Comparison of ENCODE assay signal across 1 cellular context in the genomic region with DNA sequence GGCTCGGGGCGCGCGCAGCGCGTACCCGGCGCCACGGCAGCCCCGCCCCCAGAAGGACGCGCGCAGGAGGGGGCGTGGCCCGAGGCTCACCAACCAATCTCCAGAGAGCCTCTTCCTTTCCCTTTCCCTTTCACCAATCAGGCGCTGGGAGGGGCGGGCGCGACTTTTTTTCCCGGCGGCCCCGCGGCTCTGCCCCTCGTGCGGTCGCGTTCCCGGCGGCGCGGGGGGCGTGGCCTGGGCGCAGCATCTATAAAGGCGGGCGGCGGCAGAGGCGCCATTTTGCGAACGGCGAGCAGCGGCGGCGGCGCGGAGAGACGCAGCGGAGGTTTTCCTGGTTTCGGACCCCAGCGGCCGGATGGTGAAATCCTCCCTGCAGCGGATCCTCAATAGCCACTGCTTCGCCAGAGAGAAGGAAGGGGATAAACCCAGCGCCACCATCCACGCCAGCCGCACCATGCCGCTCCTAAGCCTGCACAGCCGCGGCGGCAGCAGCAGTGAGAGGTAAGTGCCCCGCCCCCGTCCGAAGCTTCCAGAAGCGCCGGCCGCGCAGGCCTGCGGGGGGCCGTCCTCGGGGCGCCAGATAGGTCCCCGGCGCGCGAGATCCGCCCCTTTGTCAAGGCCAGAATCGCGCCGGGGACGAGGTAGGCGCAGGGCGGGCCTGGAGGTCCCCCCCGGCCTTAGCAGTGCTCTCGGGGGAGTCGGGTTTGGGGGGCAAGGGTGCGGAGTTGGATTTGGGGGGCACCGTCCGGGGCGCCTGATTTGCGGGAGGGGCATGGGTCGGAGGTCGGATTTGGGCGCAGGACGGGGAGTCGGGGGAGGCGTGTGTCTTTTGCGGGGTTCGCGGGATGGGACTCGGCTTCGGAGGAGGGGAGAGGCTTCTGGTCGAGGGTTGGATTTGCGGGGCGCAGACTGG.
TF ChIP-seq lines count a peak whose summit lies in the region.

No MANE protein-coding gene starts in this region.

TF ChIP-seq in HEK293, 187 proteins besides CTCF, POLR2A, EP300 and RAD21 (continued from another document and continues in another):
- TF ChIP-seq, protein P1, sequence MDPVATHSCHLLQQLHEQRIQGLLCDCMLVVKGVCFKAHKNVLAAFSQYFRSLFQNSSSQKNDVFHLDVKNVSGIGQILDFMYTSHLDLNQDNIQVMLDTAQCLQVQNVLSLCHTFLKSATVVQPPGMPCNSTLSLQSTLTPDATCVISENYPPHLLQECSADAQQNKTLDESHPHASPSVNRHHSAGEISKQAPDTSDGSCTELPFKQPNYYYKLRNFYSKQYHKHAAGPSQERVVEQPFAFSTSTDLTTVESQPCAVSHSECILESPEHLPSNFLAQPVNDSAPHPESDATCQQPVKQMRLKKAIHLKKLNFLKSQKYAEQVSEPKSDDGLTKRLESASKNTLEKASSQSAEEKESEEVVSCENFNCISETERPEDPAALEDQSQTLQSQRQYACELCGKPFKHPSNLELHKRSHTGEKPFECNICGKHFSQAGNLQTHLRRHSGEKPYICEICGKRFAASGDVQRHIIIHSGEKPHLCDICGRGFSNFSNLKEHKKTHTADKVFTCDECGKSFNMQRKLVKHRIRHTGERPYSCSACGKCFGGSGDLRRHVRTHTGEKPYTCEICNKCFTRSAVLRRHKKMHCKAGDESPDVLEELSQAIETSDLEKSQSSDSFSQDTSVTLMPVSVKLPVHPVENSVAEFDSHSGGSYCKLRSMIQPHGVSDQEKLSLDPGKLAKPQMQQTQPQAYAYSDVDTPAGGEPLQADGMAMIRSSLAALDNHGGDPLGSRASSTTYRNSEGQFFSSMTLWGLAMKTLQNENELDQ (tag by site-specific recombination; IDR thresholded peaks at IDR 0.05; ENCODE audit: low read depth), result no peak
- TF ChIP-seq, protein P2, sequence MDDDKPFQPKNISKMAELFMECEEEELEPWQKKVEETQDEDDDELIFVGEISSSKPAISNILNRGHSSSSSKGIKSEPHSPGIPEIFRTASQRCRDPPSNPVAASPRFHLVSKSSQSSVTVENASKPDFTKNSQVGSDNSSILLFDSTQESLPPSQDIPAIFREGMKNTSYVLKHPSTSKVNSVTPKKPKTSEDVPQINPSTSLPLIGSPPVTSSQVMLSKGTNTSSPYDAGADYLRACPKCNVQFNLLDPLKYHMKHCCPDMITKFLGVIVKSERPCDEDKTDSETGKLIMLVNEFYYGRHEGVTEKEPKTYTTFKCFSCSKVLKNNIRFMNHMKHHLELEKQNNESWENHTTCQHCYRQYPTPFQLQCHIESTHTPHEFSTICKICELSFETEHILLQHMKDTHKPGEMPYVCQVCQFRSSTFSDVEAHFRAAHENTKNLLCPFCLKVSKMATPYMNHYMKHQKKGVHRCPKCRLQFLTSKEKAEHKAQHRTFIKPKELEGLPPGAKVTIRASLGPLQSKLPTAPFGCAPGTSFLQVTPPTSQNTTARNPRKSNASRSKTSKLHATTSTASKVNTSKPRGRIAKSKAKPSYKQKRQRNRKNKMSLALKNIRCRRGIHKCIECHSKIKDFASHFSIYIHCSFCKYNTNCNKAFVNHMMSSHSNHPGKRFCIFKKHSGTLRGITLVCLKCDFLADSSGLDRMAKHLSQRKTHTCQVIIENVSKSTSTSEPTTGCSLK (tag by site-specific recombination; IDR thresholded peaks at IDR 0.05), result no peak
- TF ChIP-seq ZNF623 (tag by site-specific recombination; IDR thresholded peaks at IDR 0.05) (no peak), ZNF585B (tag by site-specific recombination; IDR thresholded peaks at IDR 0.05) (no peak), KLF8 (tag by site-specific recombination; IDR thresholded peaks at IDR 0.05) (peak; percentile 77), ZNF837 (tag by site-specific recombination; IDR thresholded peaks at IDR 0.05) (no peak; the same call in 1 of the 2 replicates), ZNF157 (tag by site-specific recombination; IDR thresholded peaks at IDR 0.05) (no peak; the same call in 1 of the 2 replicates), MEIS1 (CRISPR knock-in tag; IDR thresholded peaks at IDR 0.05; ENCODE audit: borderline replicate concordance) (no peak), SETDB1 (IDR thresholded peaks at IDR 0.05; ENCODE audit: insufficient read length, low read length) (no peak), ZFP69B (tag by site-specific recombination; IDR thresholded peaks at IDR 0.05) (no peak), ZNF132 (tag by site-specific recombination; IDR thresholded peaks at IDR 0.05; ENCODE audit: borderline replicate concordance) (no peak), PRDM4 (tag by site-specific recombination; IDR thresholded peaks at IDR 0.05) (0 out of 2 replicates have a peak, but pooled peaks have one; percentile 9), ZNF624 (tag by site-specific recombination; IDR thresholded peaks at IDR 0.05) (no peak), ZNF423 (tag by site-specific recombination; IDR thresholded peaks at IDR 0.05) (no peak), ZNF404 (tag by site-specific recombination; IDR thresholded peaks at IDR 0.05) (no peak), GFI1B (tag by site-specific recombination; IDR thresholded peaks at IDR 0.05) (no peak), ZNF654 (tag by site-specific recombination; IDR thresholded peaks at IDR 0.05; ENCODE audit: low read depth) (no peak), ZNF704 (tag by site-specific recombination; IDR thresholded peaks at IDR 0.05) (no peak), ZBTB11 (tag by site-specific recombination; conservative IDR thresholded peaks at IDR 0.05; ENCODE audit: low read depth) (0 out of 2 replicates have a peak, but pooled peaks have one; percentile 28), ZNF169 (tag by site-specific recombination; IDR thresholded peaks at IDR 0.05) (no peak), ZBTB48 (tag by site-specific recombination; IDR thresholded peaks at IDR 0.05) (no peak), ZNF211 (tag by site-specific recombination; IDR thresholded peaks at IDR 0.05; ENCODE audit: low read depth) (no peak), ZFP41 (tag by site-specific recombination; IDR thresholded peaks at IDR 0.05; ENCODE audit: borderline replicate concordance) (no peak), ZSCAN30 (tag by site-specific recombination; IDR thresholded peaks at IDR 0.05) (peak; percentile 54; the same call in 1 of the 2 replicates), ZNF48 (tag by site-specific recombination; IDR thresholded peaks at IDR 0.05) (no peak), ZBTB1 (tag by site-specific recombination; IDR thresholded peaks at IDR 0.05) (no peak), ZNF354C (tag by site-specific recombination; IDR thresholded peaks at IDR 0.05; ENCODE audit: borderline replicate concordance, low read depth) (no peak), OVOL3 (tag by site-specific recombination; IDR thresholded peaks at IDR 0.05) (no peak), ZNF561 (tag by site-specific recombination; IDR thresholded peaks at IDR 0.05; ENCODE audit: borderline replicate concordance) (no peak), ZNF335 (tag by site-specific recombination; conservative IDR thresholded peaks at IDR 0.05) (peak; percentile 34), ZNF792 (tag by site-specific recombination; IDR thresholded peaks at IDR 0.05) (no peak), EGR2 (tag by site-specific recombination; IDR thresholded peaks at IDR 0.05; ENCODE audit: low read depth) (no peak), ZNF501 (tag by site-specific recombination; IDR thresholded peaks at IDR 0.05) (peak; percentile 62), PRDM6 (tag by site-specific recombination; IDR thresholded peaks at IDR 0.05) (no peak), GLI2 (tag by site-specific recombination; IDR thresholded peaks at IDR 0.05; ENCODE audit: borderline replicate concordance, low read depth) (no peak), ZNF544 (tag by site-specific recombination; IDR thresholded peaks at IDR 0.05) (no peak), ZNF560 (tag by site-specific recombination; IDR thresholded peaks at IDR 0.05; ENCODE audit: borderline replicate concordance) (no peak)
- TF ChIP-seq, protein P3, sequence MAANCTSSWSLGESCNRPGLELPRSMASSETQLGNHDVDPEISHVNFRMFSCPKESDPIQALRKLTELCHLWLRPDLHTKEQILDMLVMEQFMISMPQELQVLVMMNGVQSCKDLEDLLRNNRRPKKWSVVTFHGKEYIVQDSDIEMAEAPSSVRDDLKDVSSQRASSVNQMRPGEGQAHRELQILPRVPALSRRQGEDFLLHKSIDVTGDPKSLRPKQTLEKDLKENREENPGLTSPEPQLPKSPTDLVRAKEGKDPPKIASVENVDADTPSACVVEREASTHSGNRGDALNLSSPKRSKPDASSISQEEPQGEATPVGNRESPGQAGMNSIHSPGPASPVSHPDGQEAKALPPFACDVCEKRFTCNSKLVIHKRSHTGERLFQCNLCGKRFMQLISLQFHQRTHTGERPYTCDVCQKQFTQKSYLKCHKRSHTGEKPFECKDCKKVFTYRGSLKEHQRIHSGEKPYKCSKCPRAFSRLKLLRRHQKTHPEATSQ (tag by site-specific recombination; IDR thresholded peaks at IDR 0.05), result no peak
- TF ChIP-seq, protein P4, sequence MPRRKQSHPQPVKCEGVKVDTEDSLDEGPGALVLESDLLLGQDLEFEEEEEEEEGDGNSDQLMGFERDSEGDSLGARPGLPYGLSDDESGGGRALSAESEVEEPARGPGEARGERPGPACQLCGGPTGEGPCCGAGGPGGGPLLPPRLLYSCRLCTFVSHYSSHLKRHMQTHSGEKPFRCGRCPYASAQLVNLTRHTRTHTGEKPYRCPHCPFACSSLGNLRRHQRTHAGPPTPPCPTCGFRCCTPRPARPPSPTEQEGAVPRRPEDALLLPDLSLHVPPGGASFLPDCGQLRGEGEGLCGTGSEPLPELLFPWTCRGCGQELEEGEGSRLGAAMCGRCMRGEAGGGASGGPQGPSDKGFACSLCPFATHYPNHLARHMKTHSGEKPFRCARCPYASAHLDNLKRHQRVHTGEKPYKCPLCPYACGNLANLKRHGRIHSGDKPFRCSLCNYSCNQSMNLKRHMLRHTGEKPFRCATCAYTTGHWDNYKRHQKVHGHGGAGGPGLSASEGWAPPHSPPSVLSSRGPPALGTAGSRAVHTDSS (tag by site-specific recombination; IDR thresholded peaks at IDR 0.05), result no peak
- TF ChIP-seq, protein P5, sequence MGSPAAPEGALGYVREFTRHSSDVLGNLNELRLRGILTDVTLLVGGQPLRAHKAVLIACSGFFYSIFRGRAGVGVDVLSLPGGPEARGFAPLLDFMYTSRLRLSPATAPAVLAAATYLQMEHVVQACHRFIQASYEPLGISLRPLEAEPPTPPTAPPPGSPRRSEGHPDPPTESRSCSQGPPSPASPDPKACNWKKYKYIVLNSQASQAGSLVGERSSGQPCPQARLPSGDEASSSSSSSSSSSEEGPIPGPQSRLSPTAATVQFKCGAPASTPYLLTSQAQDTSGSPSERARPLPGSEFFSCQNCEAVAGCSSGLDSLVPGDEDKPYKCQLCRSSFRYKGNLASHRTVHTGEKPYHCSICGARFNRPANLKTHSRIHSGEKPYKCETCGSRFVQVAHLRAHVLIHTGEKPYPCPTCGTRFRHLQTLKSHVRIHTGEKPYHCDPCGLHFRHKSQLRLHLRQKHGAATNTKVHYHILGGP (tag by site-specific recombination; IDR thresholded peaks at IDR 0.05), result no peak
